12 cellular contexts compared by ENCODE assay signal in genomic region chr1:21623411-21623961, GRCh38. TPM values are rescaled to one million over a fixed set of nuclear protein-coding genes. Genes with fewer than 3 reads are reported as not detected.
DNase-seq lines count a peak whose midpoint lies in the region; TF ChIP-seq lines count a peak whose summit lies in the region.
"Had no signal": no experiment of that assay in that cellular context is flagged by ENCODE, and none has a peak within 500 bp of the region (broad histone marks: within the 10 kb centered on the region; RNA-seq: fewer than 3 reads in every experiment).

No MANE protein-coding gene starts in this region.

- H3K4me1 Mint-ChIP-seq in CD14-positive monocyte: peaks cover 4% of the 10 kb centered on the region

- no peak for TF ChIP-seq EP300 in transverse colon (IDR thresholded peaks at IDR 0.05; ENCODE audit: low read depth)

- H3K27ac Mint-ChIP-seq in CD14-positive monocyte: no peak overlapping the region

- peaks cover 13% of the 10 kb centered on the region for H3K27me3 ChIP-seq in transverse colon
- H3K27me3 ChIP-seq: adrenal gland had no signal

- H3K36me3 ChIP-seq in transverse colon: no peaks in the 10 kb centered on the region
- H3K36me3 ChIP-seq: adrenal gland, esophagus squamous epithelium had no signal

- H3K9me3 ChIP-seq in transverse colon: no peaks in the 10 kb centered on the region
- H3K9me3 ChIP-seq: adrenal gland, esophagus squamous epithelium had no signal

- in situ Hi-C loops in transverse colon (cut with MboI; ENCODE audit: low pct_ligation_motif_present in 1 of 4, low pct_unique_long_range_greater_than_20kb in 1 of 4, low sequenced_read_pairs in 3 of 4): no loop called here

- H3K4me3 ChIP-seq in transverse colon: no peak overlapping the region
- H3K4me3 ChIP-seq: adrenal gland had no signal

- H3K27ac ChIP-seq in transverse colon: peak overlapping the region; percentile 40 to 69 (median 42)
- H3K27ac ChIP-seq: KMS-11 had no signal

- peaks cover 25 to 57% (median 36%) of the 10 kb centered on the region in 3 donors for H3K27me3 Mint-ChIP-seq in CD14-positive monocyte (ENCODE audit: low read depth in 3 of 3)

- DNase-seq in NCI-H2227 (lab: John Stamatoyannopoulos, UW; ENCODE audit: unreplicated experiment) (peak; percentile 43), NCI-H2227 treated with DMSO at 0.1 percent for 48 hours (lab: John Stamatoyannopoulos, UW) (no peak), NCI-H69 (lab: John Stamatoyannopoulos, UW) (peak; percentile 93), kidney glomerular epithelial cell (lab: John Stamatoyannopoulos, UW) (peak; percentile 93), transverse colon (peak; percentile 57), NOMO-1 (lab: John Stamatoyannopoulos, UW; ENCODE audit: unreplicated experiment in 2 of 2) (no peak), putamen (ENCODE audit: low spot score) (no peak), CD14-positive monocyte (ENCODE audit: low spot score) (no peak)
- DNase-seq: ACHN, esophagus squamous epithelium had no signal

- intact Hi-C loops in transverse colon (cut with DNase I; ENCODE audit: low total_unique reads): no loop called here
- intact Hi-C loops in CD14-positive monocyte (cut with micrococcal nuclease): no loop called here

- 54 to 57% methylated on average over 8 to 10 of the region's 10 CpGs for WGBS in transverse colon (ENCODE audit: low coverage in 1 of 2), 2 donors

- peaks cover 0 to 12% (median 9%) of the 10 kb centered on the region in 4 donors for H3K4me1 ChIP-seq in transverse colon

- peaks cover 0 to 5% (median 0%) of the 10 kb centered on the region in 7 donors for H3K9me3 Mint-ChIP-seq in CD14-positive monocyte

- TF ChIP-seq POLR2A in transverse colon (IDR thresholded peaks at IDR 0.05): no peak

- H3K36me3 Mint-ChIP-seq in CD14-positive monocyte: peaks cover 0 to 2% of the 10 kb centered on the region in 2 donors

- TF ChIP-seq CTCF in transverse colon (IDR thresholded peaks at IDR 0.05) (no peak), CD14-positive monocyte (IDR thresholded peaks at IDR 0.05) (no peak)

- no peak overlapping the region for H3K4me3 Mint-ChIP-seq in CD14-positive monocyte

RNA-seq across cellular contexts. Expression of gene RAP1GAP, which starts 45.7 kb away (rescaled TPM):
- total RNA-seq in transverse colon: 10 to 100 TPM; 14.1 to 37.4 (median 28.8) TPM
- polyA plus RNA-seq in CD14-positive monocyte: not detected

Comparison
In these comparisons a context has a peak if more than half of its experiments do, and no peak if none do; other contexts are left out.
1. DNase-seq: peak in NCI-H2227 (single experiment), NCI-H69 (single experiment), kidney glomerular epithelial cell (single experiment) and transverse colon (single experiment); none in NCI-H2227 treated with DMSO at 0.1 percent for 48 hours (single experiment), NOMO-1 (0 of 2), putamen (single experiment) and CD14-positive monocyte (single experiment).